Comparison of ENCODE assay signal across 8 cellular contexts in genomic region chr7:65038767-65039166, GRCh38. TPM values are rescaled to one million over a fixed set of nuclear protein-coding genes. Genes with fewer than 3 reads are reported as not detected.
A peak's percentile ranks its signal among the peaks of the same experiment; 100 is the strongest.
DNase-seq lines count a peak whose midpoint lies in the region; ATAC-seq and TF ChIP-seq lines count a peak whose summit lies in the region.
"Not testable (repeated sequence)": the region's sequence is repeated elsewhere in the genome, so short reads cannot be mapped to it uniquely, and the experiment has no call there.

No MANE protein-coding gene starts in this region.

- peaks cover 18% of the 10 kb centered on the region for H3K4me1 Mint-ChIP-seq in activated naive CD8-positive, alpha-beta T cell treated with anti-CD3 and anti-CD28 coated beads, Interleukin-2, amount 50 U/mL, for 24 hours
- peaks cover 10 to 11% of the 10 kb centered on the region in 2 donors for H3K4me1 Mint-ChIP-seq in natural killer cell treated with Interleukin-12 subunit alpha and Interleukin-12 subunit beta and Interleukin-15 and Interleukin-18, amount 100 ng/mL, for 72 hours (ENCODE audit: low read depth in 2 of 2)
- peaks cover 16% of the 10 kb centered on the region for H3K4me1 Mint-ChIP-seq in stimulated activated naive CD8-positive, alpha-beta T cell treated with anti-CD3 and anti-CD28 coated beads, Interleukin-15, amount 100 ng/mL, for 72 hours

- H3K79me2 ChIP-seq in Karpas-422 (ENCODE audit: low read length), result peaks cover 35% of the 10 kb centered on the region
- peaks cover 45% of the 10 kb centered on the region for H3K79me2 ChIP-seq in SK-N-SH (ENCODE audit: insufficient read depth)

- H3K36me3 Mint-ChIP-seq in activated naive CD8-positive, alpha-beta T cell treated with anti-CD3 and anti-CD28 coated beads, Interleukin-2, amount 50 U/mL, for 24 hours (ENCODE audit: low read depth); natural killer cell treated with Interleukin-12 subunit alpha and Interleukin-12 subunit beta and Interleukin-15 and Interleukin-18, amount 100 ng/mL, for 72 hours: not testable (repeated sequence)

- H3K27ac Mint-ChIP-seq in activated naive CD8-positive, alpha-beta T cell treated with anti-CD3 and anti-CD28 coated beads, Interleukin-2, amount 50 U/mL, for 24 hours, result peak overlapping the region; percentile 73
- H3K27ac Mint-ChIP-seq in natural killer cell treated with Interleukin-12 subunit alpha and Interleukin-12 subunit beta and Interleukin-15 and Interleukin-18, amount 100 ng/mL, for 72 hours, result peak overlapping the region in 1 of 2 donors; percentile 61
- peak overlapping the region in 1 of 2 donors; percentile 62 for H3K27ac Mint-ChIP-seq in stimulated activated naive CD8-positive, alpha-beta T cell treated with anti-CD3 and anti-CD28 coated beads, Interleukin-15, amount 100 ng/mL, for 72 hours

- TF ChIP-seq CTCF in SK-N-SH (IDR thresholded peaks at IDR 0.05), result not testable (repeated sequence)

- H3K4me3 ChIP-seq in HAP-1, result peak overlapping the region; percentile 50
- peak overlapping the region; percentile 92 for H3K4me3 ChIP-seq in Karpas-422 (ENCODE audit: low read length)
- H3K4me3 ChIP-seq in SK-N-SH (ENCODE audit: low read depth in 2 of 2, low read length in 1 of 2), result peak overlapping the region; percentile 70 to 74

- not testable (repeated sequence) for H2AFZ ChIP-seq in Karpas-422 (ENCODE audit: low read length); SK-N-SH (ENCODE audit: low read depth)

- POLR2A ChIA-PET in SK-N-SH (lab: Yijun Ruan, JAX), result interaction anchor here (1.5 kb wide), 1 partner anchor 32 kb away, joined by 7 read pairs; the partner anchor contains the start of gene ERV3-1

- DNase-seq in Daoy (ENCODE audit: low read depth) (peak; percentile 58), HAP-1 (ENCODE audit: low spot score in 2 of 2) (peak; percentile 13 to 61), Karpas-422 (peak; percentile 47), SK-N-SH (peak; percentile 53), globus pallidus (ENCODE audit: low spot score) (peak; percentile 23)
- peak; percentile 33 for DNase-seq in activated naive CD8-positive, alpha-beta T cell treated with anti-CD3 and anti-CD28 coated beads, Interleukin-2, amount 50 U/mL, for 24 hours
- peak; percentile 61 for DNase-seq in natural killer cell treated with Interleukin-12 subunit alpha and Interleukin-12 subunit beta and Interleukin-15 and Interleukin-18, amount 100 ng/mL, for 72 hours (ENCODE audit: low spot score)
- DNase-seq in stimulated activated naive CD8-positive, alpha-beta T cell treated with anti-CD3 and anti-CD28 coated beads, Interleukin-15, amount 100 ng/mL, for 72 hours, result peak; percentile 14 to 33

- H3K27me3 ChIP-seq in HAP-1 (ENCODE audit: low read depth); Karpas-422 (ENCODE audit: low read length); SK-N-SH (ENCODE audit: insufficient read depth): not testable (repeated sequence)

- H3K9me3 Mint-ChIP-seq in activated naive CD8-positive, alpha-beta T cell treated with anti-CD3 and anti-CD28 coated beads, Interleukin-2, amount 50 U/mL, for 24 hours; natural killer cell treated with Interleukin-12 subunit alpha and Interleukin-12 subunit beta and Interleukin-15 and Interleukin-18, amount 100 ng/mL, for 72 hours; stimulated activated naive CD8-positive, alpha-beta T cell treated with anti-CD3 and anti-CD28 coated beads, Interleukin-15, amount 100 ng/mL, for 72 hours: not testable (repeated sequence)

- not testable (repeated sequence) for H3F3A ChIP-seq in SK-N-SH (replicated peaks; ENCODE audit: insufficient read depth)

- not testable (repeated sequence) for H3K4me1 ChIP-seq in HAP-1; Karpas-422 (ENCODE audit: low read length); SK-N-SH (ENCODE audit: control insufficient read depth in 1 of 2, insufficient read depth in 2 of 2, low read depth in 1 of 2, low read length in 1 of 2)

- in situ Hi-C loops in HAP-1 (cut with MboI; ENCODE audit: low sequenced_read_pairs), result not testable (repeated sequence)

- H3K27ac ChIP-seq in Karpas-422 (ENCODE audit: low read length), result 0 out of 2 replicates have a peak overlapping the region, but pooled peaks have one; percentile 11
- H3K27ac ChIP-seq in SK-N-SH (ENCODE audit: low read depth in 2 of 2, low read length in 1 of 2), result peak overlapping the region; percentile 23 to 89; a peak in 3 of 4 replicates

- not testable (repeated sequence) for H4K20me1 ChIP-seq in Karpas-422 (ENCODE audit: insufficient read depth, low read depth, low read length)
- peaks cover 13% of the 10 kb centered on the region; the same call in 1 of the 2 replicates for H4K20me1 ChIP-seq in SK-N-SH (ENCODE audit: insufficient read depth)

- not testable (repeated sequence) for H3K36me3 ChIP-seq in HAP-1 (replicated peaks); Karpas-422 (ENCODE audit: insufficient read depth, low read length); SK-N-SH (replicated peaks in 1 of 2; ENCODE audit: control insufficient read depth in 1 of 2, insufficient read depth in 2 of 2, low read length in 1 of 2)

- CTCF ChIA-PET in SK-N-SH (lab: Yijun Ruan, JAX), result not testable (repeated sequence)

- TF ChIP-seq EP300 in SK-N-SH (IDR thresholded peaks at IDR 0.05; ENCODE audit: borderline replicate concordance in 1 of 2, low read depth in 1 of 2, low read length in 1 of 2), result not testable (repeated sequence)

- H3K4me2 ChIP-seq in Karpas-422 (ENCODE audit: low read depth, low read length, poor library complexity, severe bottlenecking) (peak overlapping the region; percentile 81), SK-N-SH (peak overlapping the region; percentile 71)

- not testable (repeated sequence) for H3K27me3 Mint-ChIP-seq in activated naive CD8-positive, alpha-beta T cell treated with anti-CD3 and anti-CD28 coated beads, Interleukin-2, amount 50 U/mL, for 24 hours; natural killer cell treated with Interleukin-12 subunit alpha and Interleukin-12 subunit beta and Interleukin-15 and Interleukin-18, amount 100 ng/mL, for 72 hours; stimulated activated naive CD8-positive, alpha-beta T cell treated with anti-CD3 and anti-CD28 coated beads, Interleukin-15, amount 100 ng/mL, for 72 hours

- peak overlapping the region; percentile 85 for H3K4me3 Mint-ChIP-seq in activated naive CD8-positive, alpha-beta T cell treated with anti-CD3 and anti-CD28 coated beads, Interleukin-2, amount 50 U/mL, for 24 hours
- H3K4me3 Mint-ChIP-seq in natural killer cell treated with Interleukin-12 subunit alpha and Interleukin-12 subunit beta and Interleukin-15 and Interleukin-18, amount 100 ng/mL, for 72 hours, result peak overlapping the region; percentile 83
- H3K4me3 Mint-ChIP-seq in stimulated activated naive CD8-positive, alpha-beta T cell treated with anti-CD3 and anti-CD28 coated beads, Interleukin-15, amount 100 ng/mL, for 72 hours, result peak overlapping the region; percentile 82 to 84

- peak; percentile 9 for ATAC-seq in activated naive CD8-positive, alpha-beta T cell treated with anti-CD3 and anti-CD28 coated beads, Interleukin-2, amount 50 U/mL, for 24 hours
- peak; percentile 12 to 51 for ATAC-seq in natural killer cell treated with Interleukin-12 subunit alpha and Interleukin-12 subunit beta and Interleukin-15 and Interleukin-18, amount 100 ng/mL, for 72 hours
- peak; percentile 22 for ATAC-seq in stimulated activated naive CD8-positive, alpha-beta T cell treated with anti-CD3 and anti-CD28 coated beads, Interleukin-15, amount 100 ng/mL, for 72 hours

- TF ChIP-seq RAD21 in SK-N-SH (IDR thresholded peaks at IDR 0.05; ENCODE audit: low read length), result not testable (repeated sequence)

- H3K9ac ChIP-seq in Karpas-422 (ENCODE audit: low read length) (peak overlapping the region; percentile 84), SK-N-SH (peak overlapping the region; percentile 68)

- 2% methylated on average over 9 of the region's 35 CpGs for WGBS in SK-N-SH (ENCODE audit: low lambda C conversion rate)

- not testable (repeated sequence) for H3K9me2 ChIP-seq in Karpas-422 (replicated peaks; ENCODE audit: insufficient read depth, low read length); SK-N-SH

- not testable (repeated sequence) for H3K9me3 ChIP-seq in HAP-1; Karpas-422 (ENCODE audit: low read length); SK-N-SH

TF ChIP-seq in SK-N-SH, 30 proteins besides CTCF, POLR2A, EP300 and RAD21:
- TF ChIP-seq SIN3A (IDR thresholded peaks at IDR 0.05; ENCODE audit: borderline replicate concordance, low read depth, low read length) (0 out of 2 replicates have a peak, but pooled peaks have one; percentile 15), MAX (IDR thresholded peaks at IDR 0.05; ENCODE audit: low read depth) (0 out of 2 replicates have a peak, but pooled peaks have one; percentile 10)

RNA-seq across cellular contexts. Expression of gene ERV3-1, which starts 32.3 kb away (rescaled TPM):
- 5.3 and 8.8 TPM in 2 replicates for total RNA-seq in Daoy (2014; rRNA removed; shearing (Covaris generic))
- total RNA-seq in Karpas-422 (2014; rRNA removed; shearing (Covaris generic); ENCODE audit: low replicate concordance), result 20.0 and 28.8 TPM in 2 replicates
- polyA plus RNA-seq in SK-N-SH (2012; rRNA removed), result 8.4 and 17.5 TPM in 2 replicates
- 3.8 and 4.0 TPM in 2 replicates for polyA plus RNA-seq in SK-N-SH (2012; cell fraction: cytosol; rRNA removed)
- polyA plus RNA-seq in SK-N-SH (2012; cell fraction: nucleus; rRNA removed), result 39.9 and 70.9 TPM in 2 replicates
- total RNA-seq in natural killer cell treated with Interleukin-12 subunit alpha and Interleukin-12 subunit beta and Interleukin-15 and Interleukin-18, amount 100 ng/mL, for 72 hours, result 10 to 100 TPM; 12.4 to 16.0 TPM

RNA-seq across cellular contexts. Expression of gene ZNF117, which starts 47.9 kb away (rescaled TPM):
- total RNA-seq in Daoy (2014; rRNA removed; shearing (Covaris generic)), result 3.3 and 5.4 TPM in 2 replicates
- 6.8 and 19.0 TPM in 2 replicates for total RNA-seq in Karpas-422 (2014; rRNA removed; shearing (Covaris generic); ENCODE audit: low replicate concordance)
- polyA plus RNA-seq in SK-N-SH (2012; rRNA removed), result 3.8 and 6.5 TPM in 2 replicates
- polyA plus RNA-seq in SK-N-SH (2012; cell fraction: cytosol; rRNA removed), result 1.8 and 2.0 TPM in 2 replicates
- polyA plus RNA-seq in SK-N-SH (2012; cell fraction: nucleus; rRNA removed), result 12.5 and 31.0 TPM in 2 replicates
- 10 to 100 TPM in 1 of 2 donors, 1 to 10 TPM in 1; 8.0 to 14.2 TPM for total RNA-seq in natural killer cell treated with Interleukin-12 subunit alpha and Interleukin-12 subunit beta and Interleukin-15 and Interleukin-18, amount 100 ng/mL, for 72 hours

Comparison
In these comparisons a context has a peak if more than half of its experiments do, and no peak if none do; other contexts are left out.
1. Peak in every context shown above with its lines: DNase-seq, ATAC-seq, H3K4me3 ChIP-seq and H3K27ac ChIP-seq.